ENCODE assay signal across 20 cellular contexts in genomic region chr15:98304366-98304765, GRCh38.
DNase-seq lines count a peak whose midpoint lies in the region; ATAC-seq and TF ChIP-seq lines count a peak whose summit lies in the region.
"Had no signal": no experiment of that assay in that cellular context is flagged by ENCODE, and none has a peak within 500 bp of the region (broad histone marks: within the 10 kb centered on the region; RNA-seq: fewer than 3 reads in every experiment).

No MANE protein-coding gene starts in this region.

- no peaks in the 10 kb centered on the region for H3F3A ChIP-seq in GM23338 (replicated peaks; ENCODE audit: low read depth)
- no peaks in the 10 kb centered on the region for H3F3A ChIP-seq in MM.1S (ENCODE audit: insufficient read depth, low read length)

- H3K79me2 ChIP-seq in GM23338 (replicated peaks; ENCODE audit: insufficient read depth): no peaks in the 10 kb centered on the region
- no peaks in the 10 kb centered on the region for H3K79me2 ChIP-seq in MM.1S (ENCODE audit: low read length)

- no peaks in the 10 kb centered on the region for H3K9me3 Mint-ChIP-seq in GM23338
- peaks cover 2% of the 10 kb centered on the region for H3K9me3 Mint-ChIP-seq in nephron

- H3K36me3 ChIP-seq in GM23338 (ENCODE audit: insufficient read depth) (no peaks in the 10 kb centered on the region), MM.1S (replicated peaks; ENCODE audit: insufficient read depth, low read length) (no peaks in the 10 kb centered on the region)
- H3K36me3 ChIP-seq: BLaER1 had no signal

- no peaks in the 10 kb centered on the region for H3K9me3 ChIP-seq in MM.1S (replicated peaks; ENCODE audit: insufficient read depth, low read length)
- H3K9me3 ChIP-seq: BLaER1, Caco-2 had no signal

- H2AFZ ChIP-seq in GM23338 (0 out of 2 replicates have a peak overlapping the region, but pooled peaks have one; percentile 14), MM.1S (ENCODE audit: low read length) (no peak overlapping the region)

- H3K4me3 ChIP-seq in GM23338 (no peak overlapping the region), MM.1S (ENCODE audit: low read length) (no peak overlapping the region)
- H3K4me3 ChIP-seq: BLaER1 had no signal

- H3K27me3 ChIP-seq in GM23338 (ENCODE audit: insufficient read depth): no peaks in the 10 kb centered on the region
- no peaks in the 10 kb centered on the region for H3K27me3 ChIP-seq in MM.1S (replicated peaks; ENCODE audit: insufficient read depth, low read length)
- H3K27me3 ChIP-seq: BLaER1 had no signal

- H3K36me3 Mint-ChIP-seq in GM23338 (ENCODE audit: low read depth) (no peaks in the 10 kb centered on the region), nephron (ENCODE audit: low read depth) (no peaks in the 10 kb centered on the region)
- H3K36me3 Mint-ChIP-seq: CD4-positive, CD25-positive, alpha-beta regulatory T cell; CD8-positive, alpha-beta T cell had no signal

- DNase-seq in GM23338 (ENCODE audit: low spot score): no peak
- DNase-seq in kidney glomerular epithelial cell (lab: John Stamatoyannopoulos, UW): peak; percentile 66
- DNase-seq in retina: peak; percentile 25
- no peak for DNase-seq in stimulated activated CD4-positive, alpha-beta T cell treated with anti-CD3 and anti-CD28 coated beads, Interleukin-4, amount 100 ng/mL, for 1 hour
- DNase-seq in DMS79 (lab: John Stamatoyannopoulos, UW): no peak
- no peak for DNase-seq in NCI-H1417 (lab: John Stamatoyannopoulos, UW)
- DNase-seq in MM.1S: no peak
- DNase-seq: Caco-2; CD4-positive, CD25-positive, alpha-beta regulatory T cell; CD8-positive, alpha-beta T cell; DMS153; EL; GF-D8; H7; HCEC 1CT had no signal

- H3K27me3 Mint-ChIP-seq in GM23338 (ENCODE audit: insufficient read depth, low read depth, poor library complexity) (peaks cover 3% of the 10 kb centered on the region), nephron (ENCODE audit: low read depth) (peaks cover 32% of the 10 kb centered on the region)
- H3K27me3 Mint-ChIP-seq: CD4-positive, CD25-positive, alpha-beta regulatory T cell had no signal

- H4K20me1 ChIP-seq in GM23338 (replicated peaks; ENCODE audit: insufficient read depth): no peaks in the 10 kb centered on the region
- no peaks in the 10 kb centered on the region for H4K20me1 ChIP-seq in MM.1S (ENCODE audit: insufficient read depth, low read length)
- H4K20me1 ChIP-seq: BLaER1 had no signal

- H3K9me2 ChIP-seq in GM23338 (ENCODE audit: insufficient read depth) (no peaks in the 10 kb centered on the region), MM.1S (replicated peaks; ENCODE audit: insufficient read depth, low read length) (no peaks in the 10 kb centered on the region)

- TF ChIP-seq CTCF in GM23338 (conservative IDR thresholded peaks at IDR 0.05; ENCODE audit: low read depth in 2 of 2): no peak
- TF ChIP-seq CTCF in nephron (IDR thresholded peaks at IDR 0.05; ENCODE audit: unreplicated experiment in 3 of 3): no peak
- TF ChIP-seq CTCF in MM.1S (IDR thresholded peaks at IDR 0.05; ENCODE audit: low read length): no peak

- H3K4me1 ChIP-seq in GM23338 (ENCODE audit: insufficient read depth) (no peaks in the 10 kb centered on the region), MM.1S (ENCODE audit: low read length) (no peaks in the 10 kb centered on the region)
- H3K4me1 ChIP-seq: Caco-2 had no signal

- H3K4me3 Mint-ChIP-seq in GM23338 (no peak overlapping the region), nephron (no peak overlapping the region)
- H3K4me3 Mint-ChIP-seq: B cell; CD4-positive, CD25-positive, alpha-beta regulatory T cell; CD8-positive, alpha-beta T cell had no signal

- ATAC-seq in GM23338: no peak
- ATAC-seq: CD8-positive, alpha-beta T cell had no signal

- H3K9ac ChIP-seq in MM.1S (ENCODE audit: low read length): no peak overlapping the region
- H3K9ac ChIP-seq: BLaER1 had no signal

- no peak overlapping the region for H3K4me2 ChIP-seq in GM23338
- H3K4me2 ChIP-seq in MM.1S (ENCODE audit: low read depth, low read length): no peak overlapping the region
- H3K4me2 ChIP-seq: BLaER1 had no signal

- H3K27ac Mint-ChIP-seq in GM23338 (no peak overlapping the region), nephron (peak overlapping the region; percentile 40 to 89 (median 41))
- H3K27ac Mint-ChIP-seq: B cell; CD4-positive, CD25-positive, alpha-beta regulatory T cell; CD8-positive, alpha-beta T cell had no signal

- H3K4me1 Mint-ChIP-seq in GM23338 (no peaks in the 10 kb centered on the region), nephron (no peaks in the 10 kb centered on the region)
- H3K4me1 Mint-ChIP-seq: B cell; CD4-positive, CD25-positive, alpha-beta regulatory T cell had no signal

- no peak overlapping the region for H3K27ac ChIP-seq in GM23338 (ENCODE audit: low read depth)
- H3K27ac ChIP-seq in MM.1S (ENCODE audit: low read length): no peak overlapping the region
- H3K27ac ChIP-seq: 22Rv1, BLaER1, C4-2B had no signal

TF ChIP-seq in GM23338, 12 proteins besides CTCF, POLR2A, EP300 and RAD21 (continues in another document):
- no peak for TF ChIP-seq EZH2 (IDR thresholded peaks at IDR 0.05; ENCODE audit: low read depth, unreplicated experiment)
- TF ChIP-seq EZH2phosphoT487 (IDR thresholded peaks at IDR 0.05; ENCODE audit: unreplicated experiment): no peak
- TF ChIP-seq ZNF114 (CRISPR knock-in tag; IDR thresholded peaks at IDR 0.05): no peak
- TF ChIP-seq, protein P1, sequence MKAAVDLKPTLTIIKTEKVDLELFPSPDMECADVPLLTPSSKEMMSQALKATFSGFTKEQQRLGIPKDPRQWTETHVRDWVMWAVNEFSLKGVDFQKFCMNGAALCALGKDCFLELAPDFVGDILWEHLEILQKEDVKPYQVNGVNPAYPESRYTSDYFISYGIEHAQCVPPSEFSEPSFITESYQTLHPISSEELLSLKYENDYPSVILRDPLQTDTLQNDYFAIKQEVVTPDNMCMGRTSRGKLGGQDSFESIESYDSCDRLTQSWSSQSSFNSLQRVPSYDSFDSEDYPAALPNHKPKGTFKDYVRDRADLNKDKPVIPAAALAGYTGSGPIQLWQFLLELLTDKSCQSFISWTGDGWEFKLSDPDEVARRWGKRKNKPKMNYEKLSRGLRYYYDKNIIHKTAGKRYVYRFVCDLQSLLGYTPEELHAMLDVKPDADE (IDR thresholded peaks at IDR 0.05): no peak
- TF ChIP-seq STAT1 (IDR thresholded peaks at IDR 0.05; ENCODE audit: unreplicated experiment): no peak
- TF ChIP-seq NANOG (IDR thresholded peaks at IDR 0.05; ENCODE audit: borderline replicate concordance): no peak
- TF ChIP-seq ZNF462 (CRISPR knock-in tag; IDR thresholded peaks at IDR 0.05): no peak
- TF ChIP-seq JUNB (IDR thresholded peaks at IDR 0.05; ENCODE audit: unreplicated experiment): no peak
- TF ChIP-seq ZNF331 (CRISPR knock-in tag; IDR thresholded peaks at IDR 0.05; ENCODE audit: low read depth): no peak

Comparison
In these comparisons a context has a peak if more than half of its experiments do, and no peak if none do; other contexts are left out.
1. DNase-seq: peak in kidney glomerular epithelial cell (single experiment) and retina (single experiment); none in GM23338 (single experiment), stimulated activated CD4-positive, alpha-beta T cell treated with anti-CD3 and anti-CD28 coated beads, Interleukin-4, amount 100 ng/mL, for 1 hour (single experiment), DMS79 (single experiment), NCI-H1417 (0 of 3) and MM.1S (single experiment).